ENCODE assay signal across 1 cellular context in the genomic region with DNA sequence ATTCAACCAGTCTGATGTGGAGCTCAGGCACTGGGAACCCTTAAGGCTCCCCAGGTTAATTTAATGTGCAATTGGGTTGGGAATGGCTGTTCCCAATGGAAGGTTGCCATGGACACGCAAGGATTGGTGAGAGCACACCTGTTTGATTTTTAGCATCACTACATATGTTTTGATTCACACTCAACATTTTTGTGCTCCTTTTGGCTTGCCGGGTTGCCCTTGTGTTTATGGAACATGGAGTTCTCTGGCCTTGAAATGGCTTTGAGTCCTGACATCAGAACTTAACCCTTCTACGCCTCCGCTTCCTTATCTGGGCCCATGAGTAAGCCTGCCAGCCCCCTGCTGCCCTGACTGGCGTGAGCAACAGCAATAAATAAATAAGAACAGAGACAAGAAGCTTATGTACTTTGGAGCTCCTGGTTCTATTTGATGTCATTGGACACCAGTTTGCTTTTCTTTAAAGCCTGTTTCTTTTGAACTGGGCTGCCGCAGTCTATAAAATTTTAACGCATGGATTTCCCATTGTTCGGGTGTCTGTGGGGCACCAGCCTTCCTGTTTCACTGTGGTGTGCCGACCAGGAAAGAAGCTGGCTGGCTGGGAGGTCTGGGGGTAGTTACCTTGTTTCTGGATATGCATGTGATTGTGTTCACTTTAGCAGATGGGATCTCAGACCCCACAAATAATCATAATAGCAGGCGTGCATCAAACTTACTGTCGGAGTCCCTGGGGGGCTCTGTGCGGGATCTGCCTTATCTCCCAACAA.
TF ChIP-seq lines count a peak whose summit lies in the region.

No MANE protein-coding gene starts in this region.

TF ChIP-seq in K562, 482 proteins besides CTCF, POLR2A, EP300 and RAD21 (continued from another document):
- TF ChIP-seq ZNF121 (CRISPR knock-in tag; conservative IDR thresholded peaks at IDR 0.05) (no peak), ZNF239 (CRISPR knock-in tag; IDR thresholded peaks at IDR 0.05) (no peak), NFRKB (IDR thresholded peaks at IDR 0.05; ENCODE audit: low read depth) (no peak), JUND (IDR thresholded peaks at IDR 0.05; ENCODE audit: borderline replicate concordance, low read depth, low read length) (peak; percentile 26; the same call in 1 of the 2 replicates), JUND (tag; IDR thresholded peaks at IDR 0.05; ENCODE audit: borderline replicate concordance, low read depth, low read length) (no peak), EGR1 (conservative IDR thresholded peaks at IDR 0.05) (peak; percentile 73)
- TF ChIP-seq, protein P1, sequence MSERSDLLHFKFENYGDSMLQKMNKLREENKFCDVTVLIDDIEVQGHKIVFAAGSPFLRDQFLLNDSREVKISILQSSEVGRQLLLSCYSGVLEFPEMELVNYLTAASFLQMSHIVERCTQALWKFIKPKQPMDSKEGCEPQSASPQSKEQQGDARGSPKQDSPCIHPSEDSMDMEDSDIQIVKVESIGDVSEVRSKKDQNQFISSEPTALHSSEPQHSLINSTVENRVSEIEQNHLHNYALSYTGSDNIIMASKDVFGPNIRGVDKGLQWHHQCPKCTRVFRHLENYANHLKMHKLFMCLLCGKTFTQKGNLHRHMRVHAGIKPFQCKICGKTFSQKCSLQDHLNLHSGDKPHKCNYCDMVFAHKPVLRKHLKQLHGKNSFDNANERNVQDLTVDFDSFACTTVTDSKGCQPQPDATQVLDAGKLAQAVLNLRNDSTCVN (CRISPR knock-in tag; IDR thresholded peaks at IDR 0.05) = no peak
